In genomic region chr5:132414634-132415377, GRCh38 we compare ENCODE assay signal across 2 cellular contexts.
TF ChIP-seq lines count a peak whose summit lies in the region.

No MANE protein-coding gene starts in this region.

TF ChIP-seq in GM12878, 131 proteins besides CTCF, POLR2A, EP300 and RAD21 (continued from another document and continues in another):
- TF ChIP-seq FOXM1 (IDR thresholded peaks at IDR 0.05; ENCODE audit: low read depth, low read length) (0 out of 2 replicates have a peak, but pooled peaks have one; percentile 10), TAF1 (IDR thresholded peaks at IDR 0.05; ENCODE audit: borderline replicate concordance, low read depth, low read length) (no peak), NR2C1 (IDR thresholded peaks at IDR 0.05) (peak; percentile 55), SIX5 (IDR thresholded peaks at IDR 0.05; ENCODE audit: low read depth, low read length, severe bottlenecking) (no peak), ZZZ3 (IDR thresholded peaks at IDR 0.05; ENCODE audit: control insufficient read depth, insufficient read length, low read depth) (no peak), USF1 (IDR thresholded peaks at IDR 0.05; ENCODE audit: borderline replicate concordance, extremely low read length, insufficient read depth, low read depth, low read length) (no peak), RB1 (IDR thresholded peaks at IDR 0.05; ENCODE audit: borderline replicate concordance) (no peak), ZNF24 (IDR thresholded peaks at IDR 0.05) (0 out of 2 replicates have a peak, but pooled peaks have one; percentile 16), PBX3 (IDR thresholded peaks at IDR 0.05; ENCODE audit: insufficient replicate concordance, low read depth, low read length) (no peak), MYC (IDR thresholded peaks at IDR 0.05; ENCODE audit: insufficient read depth, insufficient read length, insufficient replicate concordance, low read length, severe bottlenecking) (no peak), HDAC6 (IDR thresholded peaks at IDR 0.05; ENCODE audit: unreplicated experiment) (no peak), CEBPB (IDR thresholded peaks at IDR 0.05; ENCODE audit: borderline replicate concordance in 1 of 2, low read depth in 2 of 2, low read length in 2 of 2) (no peak), ESRRA (IDR thresholded peaks at IDR 0.05; ENCODE audit: low read length) (peak; percentile 24; the same call in 1 of the 2 replicates), FOS (IDR thresholded peaks at IDR 0.05; ENCODE audit: borderline replicate concordance, extremely low read depth, insufficient read length) (no peak), ZBED1 (IDR thresholded peaks at IDR 0.05; ENCODE audit: borderline replicate concordance) (no peak), IKZF2 (IDR thresholded peaks at IDR 0.05) (peak; percentile 88 to 90), NRF1 (conservative IDR thresholded peaks at IDR 0.05; ENCODE audit: low read depth, low read length) (no peak), KAT2A (conservative IDR thresholded peaks at IDR 0.05; ENCODE audit: control insufficient read depth, low read depth, low read length) (no peak), ZNF384 (IDR thresholded peaks at IDR 0.05; ENCODE audit: borderline replicate concordance, low read depth, low read length) (no peak), KDM1A (IDR thresholded peaks at IDR 0.05; ENCODE audit: borderline replicate concordance) (no peak), USF2 (IDR thresholded peaks at IDR 0.05; ENCODE audit: borderline replicate concordance, low read depth, low read length) (no peak), CHD1 (IDR thresholded peaks at IDR 0.05; ENCODE audit: low read depth, low read length) (no peak)
- TF ChIP-seq, protein P1, sequence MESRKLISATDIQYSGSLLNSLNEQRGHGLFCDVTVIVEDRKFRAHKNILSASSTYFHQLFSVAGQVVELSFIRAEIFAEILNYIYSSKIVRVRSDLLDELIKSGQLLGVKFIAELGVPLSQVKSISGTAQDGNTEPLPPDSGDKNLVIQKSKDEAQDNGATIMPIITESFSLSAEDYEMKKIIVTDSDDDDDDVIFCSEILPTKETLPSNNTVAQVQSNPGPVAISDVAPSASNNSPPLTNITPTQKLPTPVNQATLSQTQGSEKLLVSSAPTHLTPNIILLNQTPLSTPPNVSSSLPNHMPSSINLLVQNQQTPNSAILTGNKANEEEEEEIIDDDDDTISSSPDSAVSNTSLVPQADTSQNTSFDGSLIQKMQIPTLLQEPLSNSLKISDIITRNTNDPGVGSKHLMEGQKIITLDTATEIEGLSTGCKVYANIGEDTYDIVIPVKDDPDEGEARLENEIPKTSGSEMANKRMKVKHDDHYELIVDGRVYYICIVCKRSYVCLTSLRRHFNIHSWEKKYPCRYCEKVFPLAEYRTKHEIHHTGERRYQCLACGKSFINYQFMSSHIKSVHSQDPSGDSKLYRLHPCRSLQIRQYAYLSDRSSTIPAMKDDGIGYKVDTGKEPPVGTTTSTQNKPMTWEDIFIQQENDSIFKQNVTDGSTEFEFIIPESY (IDR thresholded peaks at IDR 0.05): no peak
- TF ChIP-seq, protein P2, sequence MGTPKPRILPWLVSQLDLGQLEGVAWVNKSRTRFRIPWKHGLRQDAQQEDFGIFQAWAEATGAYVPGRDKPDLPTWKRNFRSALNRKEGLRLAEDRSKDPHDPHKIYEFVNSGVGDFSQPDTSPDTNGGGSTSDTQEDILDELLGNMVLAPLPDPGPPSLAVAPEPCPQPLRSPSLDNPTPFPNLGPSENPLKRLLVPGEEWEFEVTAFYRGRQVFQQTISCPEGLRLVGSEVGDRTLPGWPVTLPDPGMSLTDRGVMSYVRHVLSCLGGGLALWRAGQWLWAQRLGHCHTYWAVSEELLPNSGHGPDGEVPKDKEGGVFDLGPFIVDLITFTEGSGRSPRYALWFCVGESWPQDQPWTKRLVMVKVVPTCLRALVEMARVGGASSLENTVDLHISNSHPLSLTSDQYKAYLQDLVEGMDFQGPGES (IDR thresholded peaks at IDR 0.05): no peak

TF ChIP-seq in WTC11, 78 proteins besides CTCF, POLR2A, EP300 and RAD21 (continued from another document):
- TF ChIP-seq HMGXB4 (CRISPR knock-in tag; IDR thresholded peaks at IDR 0.05) (no peak), SMAD4 (CRISPR knock-in tag; IDR thresholded peaks at IDR 0.05) (no peak), GRHL2 (CRISPR knock-in tag; IDR thresholded peaks at IDR 0.05; ENCODE audit: insufficient replicate concordance, severe bottlenecking) (no peak), ZNF512 (CRISPR knock-in tag; IDR thresholded peaks at IDR 0.05; ENCODE audit: borderline replicate concordance) (no peak), ZNF232 (CRISPR knock-in tag; IDR thresholded peaks at IDR 0.05) (no peak), JAZF1 (CRISPR knock-in tag; IDR thresholded peaks at IDR 0.05) (no peak)
- TF ChIP-seq, protein P3, sequence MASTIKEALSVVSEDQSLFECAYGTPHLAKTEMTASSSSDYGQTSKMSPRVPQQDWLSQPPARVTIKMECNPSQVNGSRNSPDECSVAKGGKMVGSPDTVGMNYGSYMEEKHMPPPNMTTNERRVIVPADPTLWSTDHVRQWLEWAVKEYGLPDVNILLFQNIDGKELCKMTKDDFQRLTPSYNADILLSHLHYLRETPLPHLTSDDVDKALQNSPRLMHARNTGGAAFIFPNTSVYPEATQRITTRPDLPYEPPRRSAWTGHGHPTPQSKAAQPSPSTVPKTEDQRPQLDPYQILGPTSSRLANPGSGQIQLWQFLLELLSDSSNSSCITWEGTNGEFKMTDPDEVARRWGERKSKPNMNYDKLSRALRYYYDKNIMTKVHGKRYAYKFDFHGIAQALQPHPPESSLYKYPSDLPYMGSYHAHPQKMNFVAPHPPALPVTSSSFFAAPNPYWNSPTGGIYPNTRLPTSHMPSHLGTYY (CRISPR knock-in tag; IDR thresholded peaks at IDR 0.05): no peak
